Comparison of ENCODE assay signal across 8 cellular contexts in genomic region chr22:41382610-41383009, GRCh38. TPM values are rescaled to one million over a fixed set of nuclear protein-coding genes. Genes with fewer than 3 reads are reported as not detected.
DNase-seq lines count a peak whose midpoint lies in the region; ATAC-seq, FAIRE-seq and TF ChIP-seq lines count a peak whose summit lies in the region.

No MANE protein-coding gene starts in this region.

- peaks cover 0 to 7% of the 10 kb centered on the region in 2 donors for H3K36me3 Mint-ChIP-seq in CD4-positive, alpha-beta memory T cell

- POLR2A ChIA-PET in CD4-positive, alpha-beta memory T cell (lab: Charles Lee; ENCODE audit: partially characterized antibody) = interaction anchor here (1.3 to 3.7 kb wide), 10 partner anchors 64 to 558 kb away, joined by 5 to 45 read pairs (median 17); partner anchors contain the start of genes ACO2, DESI1, EP300 and PHF5A
- POLR2A ChIA-PET in H1 (lab: Charles Lee; ENCODE audit: partially characterized antibody) = interaction anchor here (0.7 to 7.5 kb wide), 18 partner anchors 14 to 361 kb away, joined by 3 to 129 read pairs (median 4); partner anchors contain the start of genes ACO2, CSDC2, DESI1 and PHF5A

- intact Hi-C loops in CD4-positive, alpha-beta memory T cell (cut with micrococcal nuclease) = loop anchor here (1.0 to 5.0 kb wide), 2 partner anchors 81 to 290 kb away; partner anchors contain the start of genes EP300 and ZC3H7B

- no peak overlapping the region for H4K91ac ChIP-seq in H1 (replicated peaks; ENCODE audit: insufficient read length, low read length)

- H3K4me2 ChIP-seq in H1 (ENCODE audit: insufficient read depth in 1 of 2, low read depth in 2 of 2, low read length in 2 of 2) = peak overlapping the region; percentile 89 to 100

- no peaks in the 10 kb centered on the region for H3K27me3 ChIP-seq in CD4-positive, alpha-beta memory T cell (ENCODE audit: insufficient read depth, low read length)
- H3K27me3 ChIP-seq in H1 (replicated peaks in 1 of 4; ENCODE audit: control insufficient read depth in 3 of 4, extremely low read depth in 1 of 4, insufficient read depth in 3 of 4, low read length in 3 of 4) = no peaks in the 10 kb centered on the region
- no peaks in the 10 kb centered on the region for H3K27me3 ChIP-seq in neuron (ENCODE audit: insufficient read depth, low read length)

- CTCF ChIA-PET in CD4-positive, alpha-beta memory T cell (lab: Charles Lee; ENCODE audit: partially characterized antibody) = interaction anchor here (0.8 to 3.4 kb wide), 4 partner anchors 21 to 145 kb away, joined by 3 to 12 read pairs (median 6); partner anchors contain the start of gene ZC3H7B
- CTCF ChIA-PET in H1 (lab: Charles Lee; ENCODE audit: partially characterized antibody) = interaction anchor here (1.4 to 3.7 kb wide), 3 partner anchors 21 to 135 kb away, joined by 3 to 11 read pairs (median 10); no protein-coding TSS in a partner anchor

- peak overlapping the region; percentile 95 to 98 (median 97) for H3K27ac Mint-ChIP-seq in CD4-positive, alpha-beta memory T cell

- no peak for TF ChIP-seq RAD21 in H1 (IDR thresholded peaks at IDR 0.05 in 1 of 2, conservative IDR thresholded peaks at IDR 0.05 in 1 of 2; ENCODE audit: low read depth in 2 of 2, low read length in 2 of 2)

- no peak overlapping the region for H3K18ac ChIP-seq in H1 (ENCODE audit: extremely low read depth, low read length)

- TF ChIP-seq CTCF in H1 (IDR thresholded peaks at IDR 0.05; ENCODE audit: control extremely low read depth in 1 of 3, insufficient read depth in 1 of 3, low read depth in 1 of 3, low read length in 3 of 3) = no peak

- no peak overlapping the region for H3K23ac ChIP-seq in H1 (ENCODE audit: insufficient read length)

- 34% methylated on average over 18 of the region's 19 CpGs; no CpG with 5 or more reads in 1 of the 2 experiments for WGBS in H1 (ENCODE audit: extremely low coverage in 1 of 2, insufficient coverage in 1 of 2, insufficient read length in 1 of 2, insufficient replicate concordance in 2 of 2, low coverage in 1 of 2, low lambda C conversion rate in 2 of 2, missing lambda C conversion rate in 1 of 2), 2 experiments

- no peak overlapping the region for H4K5ac ChIP-seq in H1 (ENCODE audit: insufficient read length, low read depth, low read length)

- FAIRE-seq in H1 (lab: Jason Lieb, UNC) = no peak

- peak overlapping the region; percentile 61 to 88 for H3K4me3 ChIP-seq in CD4-positive, alpha-beta memory T cell (ENCODE audit: low read length in 2 of 2)
- H3K4me3 ChIP-seq in H1 (ENCODE audit: extremely low read depth in 1 of 4, insufficient read depth in 2 of 4, low read depth in 3 of 4, low read length in 4 of 4) (peak overlapping the region; percentile 66 to 79 (median 69)), neuron (ENCODE audit: low read length) (peak overlapping the region; percentile 59)

- no peak for TF ChIP-seq POLR2A in H1 (IDR thresholded peaks at IDR 0.05; ENCODE audit: control extremely low read depth in 1 of 2, low read depth in 2 of 2, low read length in 2 of 2)

- no peaks in the 10 kb centered on the region for H3K9me3 Mint-ChIP-seq in CD4-positive, alpha-beta memory T cell

- H3K27ac ChIP-seq in CD4-positive, alpha-beta memory T cell (ENCODE audit: low read depth, low read length) = peak overlapping the region; percentile 87
- H3K27ac ChIP-seq in H1 (ENCODE audit: low read depth, low read length) = no peak overlapping the region

- H3K27me3 Mint-ChIP-seq in CD4-positive, alpha-beta memory T cell = no peaks in the 10 kb centered on the region

- H3K9me3 ChIP-seq in CD4-positive, alpha-beta memory T cell (ENCODE audit: control insufficient read depth in 1 of 2, low read length in 2 of 2) = no peaks in the 10 kb centered on the region
- H3K9me3 ChIP-seq in H1 (ENCODE audit: insufficient read depth in 2 of 2, low read depth in 1 of 2, low read length in 1 of 2) = no peaks in the 10 kb centered on the region
- no peaks in the 10 kb centered on the region for H3K9me3 ChIP-seq in neuron (ENCODE audit: low read length)

- no peaks in the 10 kb centered on the region; the same call in 1 of the 2 replicates for H3K79me1 ChIP-seq in H1 (ENCODE audit: low read depth, low read length)

- H2BK15ac ChIP-seq in H1 (ENCODE audit: low read length) = no peak overlapping the region

- no peak for ATAC-seq in HG03565 (IDR thresholded peaks at IDR 0.05; ENCODE audit: unreplicated experiment)

- no peak for TF ChIP-seq EP300 in H1 (IDR thresholded peaks at IDR 0.05; ENCODE audit: borderline replicate concordance in 1 of 2, low read depth in 2 of 2, low read length in 2 of 2)

- H3K14ac ChIP-seq in H1 (ENCODE audit: insufficient read length) = no peak overlapping the region

- no peak overlapping the region for H2BK12ac ChIP-seq in H1 (ENCODE audit: low read depth, low read length)

- no peak for DNase-seq in CD4-positive, alpha-beta memory T cell
- DNase-seq in NCI-H69 (lab: John Stamatoyannopoulos, UW) = peak; percentile 60
- DNase-seq in H1 (ENCODE audit: low read depth in 1 of 2, low spot score in 2 of 2) = no peak
- no peak for DNase-seq in COR-L47 (lab: John Stamatoyannopoulos, UW)
- DNase-seq in NCI-H510A treated with DMSO at 0.1 percent for 48 hours (lab: John Stamatoyannopoulos, UW) = no peak
- DNase-seq in germinal center (ENCODE audit: low spot score) = no peak

- no peak overlapping the region for H2BK5ac ChIP-seq in H1 (ENCODE audit: low read depth, low read length)

- no peak overlapping the region for H2BK20ac ChIP-seq in H1 (ENCODE audit: low read length)

- no peak overlapping the region for H3K4ac ChIP-seq in H1 (replicated peaks; ENCODE audit: insufficient read length, low read depth, low read length)

- no peak overlapping the region for H2AFZ ChIP-seq in H1 (ENCODE audit: low read length)
- no peak overlapping the region for H2AFZ ChIP-seq in neuron (ENCODE audit: low read depth, low read length)

- H3K9ac ChIP-seq in H1 (replicated peaks in 1 of 4; ENCODE audit: extremely low read depth in 1 of 4, low read depth in 3 of 4, low read length in 3 of 4) = peak overlapping the region in 2 of 4 experiments; percentile 12 to 20; a peak in 3 of 7 replicates

- H2BK120ac ChIP-seq in H1 (replicated peaks; ENCODE audit: low read depth, low read length) = no peak overlapping the region

- peak overlapping the region; percentile 28 for H4K8ac ChIP-seq in H1 (ENCODE audit: extremely low read depth, insufficient read depth, low read length)

- H3K79me2 ChIP-seq in H1 (ENCODE audit: control insufficient read depth in 1 of 2, insufficient read depth in 2 of 2, low read length in 2 of 2) = no peaks in the 10 kb centered on the region; a peak in 1 of 4 replicates

- H4K20me1 ChIP-seq in H1 (replicated peaks in 1 of 2; ENCODE audit: control insufficient read depth in 1 of 2, insufficient read depth in 2 of 2, low read length in 2 of 2) = peaks cover 3% of the 10 kb centered on the region in 2 experiments

- H3K4me1 ChIP-seq in CD4-positive, alpha-beta memory T cell (ENCODE audit: insufficient read depth, low read length) = peaks cover 18% of the 10 kb centered on the region
- H3K4me1 ChIP-seq in H1 (replicated peaks in 1 of 4; ENCODE audit: control insufficient read depth in 3 of 4, insufficient read depth in 4 of 4, low read length in 3 of 4) = peaks cover 2 to 10% (median 5%) of the 10 kb centered on the region in 4 experiments
- H3K4me1 ChIP-seq in neuron (ENCODE audit: insufficient read depth, low read length) = peaks cover 29% of the 10 kb centered on the region

- no peak overlapping the region for H3K56ac ChIP-seq in H1 (replicated peaks; ENCODE audit: insufficient read length, low read depth, low read length)

- peak overlapping the region; percentile 90 to 94 (median 91) for H3K4me3 Mint-ChIP-seq in CD4-positive, alpha-beta memory T cell

- H2AK5ac ChIP-seq in H1 (ENCODE audit: low read depth, low read length) = no peak overlapping the region

- peaks cover 9% of the 10 kb centered on the region for H3K23me2 ChIP-seq in H1 (ENCODE audit: low read depth, low read length)

- peaks cover 12 to 36% (median 22%) of the 10 kb centered on the region in 4 donors for H3K4me1 Mint-ChIP-seq in CD4-positive, alpha-beta memory T cell

- no peaks in the 10 kb centered on the region for H3K36me3 ChIP-seq in CD4-positive, alpha-beta memory T cell (ENCODE audit: insufficient read depth, low read length)
- peaks cover 0 to 3% (median 3%) of the 10 kb centered on the region in 4 experiments; a peak in 6 of 8 replicates for H3K36me3 ChIP-seq in H1 (ENCODE audit: control insufficient read depth in 2 of 4, insufficient read depth in 4 of 4, low read length in 3 of 4)
- H3K36me3 ChIP-seq in neuron (ENCODE audit: insufficient read depth, low read length) = peaks cover 8% of the 10 kb centered on the region

TF ChIP-seq in H1, 55 proteins besides CTCF, POLR2A, EP300 and RAD21 (continues in another document):
- TF ChIP-seq SP2 (IDR thresholded peaks at IDR 0.05; ENCODE audit: low read length) = no peak
- no peak for TF ChIP-seq SUZ12 (IDR thresholded peaks at IDR 0.05; ENCODE audit: low read length)
- no peak for TF ChIP-seq SRF (IDR thresholded peaks at IDR 0.05; ENCODE audit: low read depth, low read length)
- TF ChIP-seq RNF2 (IDR thresholded peaks at IDR 0.05; ENCODE audit: borderline replicate concordance, low read depth, low read length, missing control alignments, poor library complexity, severe bottlenecking) = no peak
- no peak for TF ChIP-seq HDAC2 (IDR thresholded peaks at IDR 0.05; ENCODE audit: borderline replicate concordance in 1 of 2, low read depth in 2 of 2, low read length in 2 of 2)
- no peak for TF ChIP-seq ASH2L (IDR thresholded peaks at IDR 0.05; ENCODE audit: low read length)
- TF ChIP-seq KDM1A (IDR thresholded peaks at IDR 0.05; ENCODE audit: borderline replicate concordance, low read length) = no peak
- no peak for TF ChIP-seq ZNF274 (IDR thresholded peaks at IDR 0.05; ENCODE audit: borderline replicate concordance, extremely low read depth, low read length)

RNA-seq across cellular contexts. Expression of gene TEF, which starts 0.9 kb away (rescaled TPM):
- total RNA-seq in CD4-positive, alpha-beta memory T cell = 1 to 10 TPM; 6.5 to 8.8 TPM
- polyA plus RNA-seq in CD4-positive, alpha-beta memory T cell = 1 to 10 TPM; 4.4 to 6.4 TPM
- 7.4 and 8.9 TPM in 2 replicates for total RNA-seq in H1 (2021; fragmentation: NEBNext Ultra II Directional; extraction: Animal tissue kit (Norgen Biotek cat#: 25700))
- 9.0 and 14.3 TPM in 2 replicates for polyA plus RNA-seq in H1 (2011; rRNA removed)
- 15.4 TPM for polyA plus RNA-seq in H1 (2011; cell fraction: cytosol; rRNA removed)
- polyA plus RNA-seq in H1 (2011; cell fraction: nucleus; rRNA removed) = 16.9 TPM
- 4.2 to 9.7 TPM (median 7.2 TPM) in 4 replicates for polyA plus RNA-seq in H1 (2012, experiment 1 of 2)
- 6.6 TPM for polyA plus RNA-seq in H1 (2012, experiment 2 of 2)
- polyA plus RNA-seq in H1 (2013, experiment 1 of 2) = 3.7 TPM
- polyA plus RNA-seq in H1 (2013, experiment 2 of 2) = 2.6 TPM
- 22.9 and 32.1 TPM in 2 replicates for polyA minus RNA-seq in H1 (2011; rRNA and poly(A)+ RNA removed)
- polyA minus RNA-seq in H1 (2011; cell fraction: cytosol; rRNA and poly(A)+ RNA removed) = 7.9 TPM
- 5.2 TPM for polyA minus RNA-seq in H1 (2011; cell fraction: nucleus; rRNA and poly(A)+ RNA removed)
